Comparison of ENCODE assay signal across 1 cellular context in the genomic region with DNA sequence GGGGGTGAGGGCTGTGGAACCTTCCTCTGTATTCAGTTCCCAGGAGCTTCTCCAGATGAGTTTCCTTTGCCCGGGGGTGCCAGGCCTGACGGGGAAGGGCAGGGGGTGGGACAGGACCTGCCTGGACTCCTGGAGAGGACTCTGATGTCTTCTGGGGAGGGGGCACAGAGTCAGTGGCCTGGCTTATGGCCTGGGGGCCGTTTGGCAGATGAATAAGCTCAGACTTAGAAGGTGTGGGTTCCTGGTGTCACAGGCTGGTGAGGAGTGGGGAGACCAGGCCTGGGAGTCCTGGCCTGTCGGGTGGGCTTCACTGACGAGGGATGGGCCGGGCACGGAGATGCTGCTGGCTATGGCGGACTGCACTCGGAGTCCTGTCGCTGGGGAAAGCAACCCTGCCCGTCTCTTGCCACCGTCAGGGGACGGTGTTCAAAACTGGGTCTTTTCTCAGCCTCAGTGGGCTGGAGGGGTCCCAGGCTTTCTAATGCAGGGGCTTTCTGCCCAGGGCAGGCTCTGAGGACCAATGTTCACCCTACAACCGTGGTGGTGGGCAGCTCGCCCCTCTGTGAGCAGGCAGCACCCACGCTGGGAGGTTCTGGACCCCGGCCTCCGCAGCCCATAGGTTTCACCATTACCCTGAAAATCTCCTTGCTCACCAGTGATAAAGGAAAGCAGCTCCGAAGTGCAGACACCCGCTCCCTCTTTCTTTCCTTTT.
TF ChIP-seq lines count a peak whose summit lies in the region.

No MANE protein-coding gene starts in this region.

TF ChIP-seq in IMR-90, 13 proteins besides CTCF, POLR2A, EP300 and RAD21:
- TF ChIP-seq CEBPB (IDR thresholded peaks at IDR 0.05; ENCODE audit: low read depth, low read length) (no peak), CHD1 (IDR thresholded peaks at IDR 0.05; ENCODE audit: low read depth, low read length) (no peak), MXI1 (IDR thresholded peaks at IDR 0.05; ENCODE audit: borderline replicate concordance, low read depth, low read length) (no peak), RFX5 (IDR thresholded peaks at IDR 0.05; ENCODE audit: low read depth, low read length) (no peak), NFE2L2 (IDR thresholded peaks at IDR 0.05; ENCODE audit: low read depth, low read length) (no peak), MAFK (IDR thresholded peaks at IDR 0.05; ENCODE audit: low read depth, low read length) (no peak), RCOR1 (IDR thresholded peaks at IDR 0.05; ENCODE audit: insufficient replicate concordance, low read length) (no peak), MAZ (IDR thresholded peaks at IDR 0.05; ENCODE audit: borderline replicate concordance, low read depth, low read length) (no peak), FOS (IDR thresholded peaks at IDR 0.05; ENCODE audit: low read depth, low read length) (no peak), SMC3 (IDR thresholded peaks at IDR 0.05; ENCODE audit: low read depth, low read length) (no peak), BHLHE40 (IDR thresholded peaks at IDR 0.05; ENCODE audit: low read depth, low read length) (no peak)
- TF ChIP-seq, protein P1, sequence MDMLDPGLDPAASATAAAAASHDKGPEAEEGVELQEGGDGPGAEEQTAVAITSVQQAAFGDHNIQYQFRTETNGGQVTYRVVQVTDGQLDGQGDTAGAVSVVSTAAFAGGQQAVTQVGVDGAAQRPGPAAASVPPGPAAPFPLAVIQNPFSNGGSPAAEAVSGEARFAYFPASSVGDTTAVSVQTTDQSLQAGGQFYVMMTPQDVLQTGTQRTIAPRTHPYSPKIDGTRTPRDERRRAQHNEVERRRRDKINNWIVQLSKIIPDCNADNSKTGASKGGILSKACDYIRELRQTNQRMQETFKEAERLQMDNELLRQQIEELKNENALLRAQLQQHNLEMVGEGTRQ (IDR thresholded peaks at IDR 0.05; ENCODE audit: low read depth, low read length): no peak
- TF ChIP-seq, protein P2, sequence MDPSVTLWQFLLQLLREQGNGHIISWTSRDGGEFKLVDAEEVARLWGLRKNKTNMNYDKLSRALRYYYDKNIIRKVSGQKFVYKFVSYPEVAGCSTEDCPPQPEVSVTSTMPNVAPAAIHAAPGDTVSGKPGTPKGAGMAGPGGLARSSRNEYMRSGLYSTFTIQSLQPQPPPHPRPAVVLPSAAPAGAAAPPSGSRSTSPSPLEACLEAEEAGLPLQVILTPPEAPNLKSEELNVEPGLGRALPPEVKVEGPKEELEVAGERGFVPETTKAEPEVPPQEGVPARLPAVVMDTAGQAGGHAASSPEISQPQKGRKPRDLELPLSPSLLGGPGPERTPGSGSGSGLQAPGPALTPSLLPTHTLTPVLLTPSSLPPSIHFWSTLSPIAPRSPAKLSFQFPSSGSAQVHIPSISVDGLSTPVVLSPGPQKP (IDR thresholded peaks at IDR 0.05; ENCODE audit: borderline replicate concordance, low read depth, low read length): no peak
